Comparison of ENCODE assay signal across 1 cellular context in the genomic region with DNA sequence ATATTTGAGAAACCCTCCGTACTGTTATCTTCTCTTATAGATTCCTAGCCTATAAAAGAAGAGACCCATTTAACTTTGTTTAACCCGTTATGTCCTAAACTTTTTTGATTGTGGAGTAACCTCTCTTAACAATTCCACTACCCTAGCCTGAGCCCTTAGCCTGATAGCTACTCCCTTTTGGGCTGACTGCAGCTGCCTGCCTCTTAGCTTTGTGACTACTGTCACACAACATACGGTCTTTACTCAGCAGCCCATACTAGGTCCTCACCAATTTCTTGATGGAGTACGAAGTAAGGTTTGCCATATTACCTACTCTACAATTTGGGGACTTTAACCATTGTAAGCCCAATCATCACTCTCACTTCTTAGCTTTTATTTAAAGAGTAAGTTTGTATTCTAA.
TF ChIP-seq lines count a peak whose summit lies in the region.

No MANE protein-coding gene starts in this region.

TF ChIP-seq in K562, 482 proteins besides CTCF, POLR2A, EP300 and RAD21 (continued from another document):
- TF ChIP-seq, protein P1, sequence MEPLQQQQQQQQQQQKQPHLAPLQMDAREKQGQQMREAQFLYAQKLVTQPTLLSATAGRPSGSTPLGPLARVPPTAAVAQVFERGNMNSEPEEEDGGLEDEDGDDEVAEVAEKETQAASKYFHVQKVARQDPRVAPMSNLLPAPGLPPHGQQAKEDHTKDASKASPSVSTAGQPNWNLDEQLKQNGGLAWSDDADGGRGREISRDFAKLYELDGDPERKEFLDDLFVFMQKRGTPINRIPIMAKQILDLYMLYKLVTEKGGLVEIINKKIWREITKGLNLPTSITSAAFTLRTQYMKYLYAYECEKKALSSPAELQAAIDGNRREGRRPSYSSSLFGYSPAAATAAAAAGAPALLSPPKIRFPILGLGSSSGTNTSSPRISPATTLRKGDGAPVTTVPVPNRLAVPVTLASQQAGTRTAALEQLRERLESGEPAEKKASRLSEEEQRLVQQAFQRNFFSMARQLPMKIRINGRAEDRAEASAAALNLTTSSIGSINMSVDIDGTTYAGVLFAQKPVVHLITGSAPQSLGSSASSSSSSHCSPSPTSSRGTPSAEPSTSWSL (CRISPR knock-in tag; IDR thresholded peaks at IDR 0.05; ENCODE audit: borderline replicate concordance) = no peak
- no peak for TF ChIP-seq ZFP1 (CRISPR knock-in tag; IDR thresholded peaks at IDR 0.05)
- no peak for TF ChIP-seq RBM22 (IDR thresholded peaks at IDR 0.05; ENCODE audit: low read depth, low read length, poor library complexity, severe bottlenecking)
